8 cellular contexts compared by ENCODE assay signal in genomic region chr9:104747565-104748358, GRCh38. TPM values are rescaled to one million over a fixed set of nuclear protein-coding genes. Genes with fewer than 3 reads are reported as not detected.
DNase-seq lines count a peak whose midpoint lies in the region; ATAC-seq and TF ChIP-seq lines count a peak whose summit lies in the region.

NIPSNAP3A (plus strand) TSS chr9:104747683; CDS start chr9:104747793, 110 bp downstream.

- H3K27me3 ChIP-seq in KMS-11 (ENCODE audit: insufficient read depth, low read depth) (no peaks in the 10 kb centered on the region), RWPE2 (ENCODE audit: insufficient read depth, poor library complexity, severe bottlenecking) (no peaks in the 10 kb centered on the region)

- peak; percentile 90 for DNase-seq in Daoy (ENCODE audit: low read depth)
- DNase-seq in RWPE2 (ENCODE audit: low spot score): peak; percentile 77
- peak; percentile 85 for DNase-seq in activated T-helper 2 cell treated with anti-CD3 and anti-CD28 coated beads, Interferon-gamma antibody, Interleukin-2, Interleukin-4, amounts not matched to agents 10 μg/mL and 5 μg/mL and 100 μg/mL, durations not matched to agents 14 hours and 24 hours and 36 hours (ENCODE audit: low spot score)
- DNase-seq in fibroblast of mammary gland (ENCODE audit: low read depth): peak; percentile 56
- peak; percentile 89 for DNase-seq in natural killer cell treated with Interleukin-12 subunit alpha and Interleukin-12 subunit beta and Interleukin-15 and Interleukin-18, amount 100 ng/mL, for 72 hours (ENCODE audit: low spot score)
- DNase-seq in stimulated activated naive CD4-positive, alpha-beta T cell treated with Interleukin-2 at 50 U/mL for 16 hours (lab: John Stamatoyannopoulos, UW): peak; percentile 83

- peak within 1 kb of the TSS; percentile 77 for H3K4me2 ChIP-seq in KMS-11

- H3K4me1 Mint-ChIP-seq in activated T-helper 2 cell treated with anti-CD3 and anti-CD28 coated beads, Interferon-gamma antibody, Interleukin-2, Interleukin-4, amounts not matched to agents 10 μg/mL and 5 μg/mL and 100 μg/mL, durations not matched to agents 14 hours and 24 hours and 36 hours (ENCODE audit: low read depth): peaks cover 22% of the 10 kb centered on the region
- peaks cover 17 to 23% of the 10 kb centered on the region in 2 donors for H3K4me1 Mint-ChIP-seq in natural killer cell treated with Interleukin-12 subunit alpha and Interleukin-12 subunit beta and Interleukin-15 and Interleukin-18, amount 100 ng/mL, for 72 hours (ENCODE audit: low read depth in 2 of 2)

- H3K27ac ChIP-seq in KMS-11: peak within 1 kb of the TSS; percentile 75
- H3K27ac ChIP-seq in RWPE2 (ENCODE audit: poor library complexity, severe bottlenecking): peak within 1 kb of the TSS; percentile 65

- H3K9me3 ChIP-seq in RWPE2 (ENCODE audit: severe bottlenecking): no peaks in the 10 kb centered on the region

- H3K27me3 Mint-ChIP-seq in activated T-helper 2 cell treated with anti-CD3 and anti-CD28 coated beads, Interferon-gamma antibody, Interleukin-2, Interleukin-4, amounts not matched to agents 10 μg/mL and 5 μg/mL and 100 μg/mL, durations not matched to agents 14 hours and 24 hours and 36 hours (ENCODE audit: low read depth): no peaks in the 10 kb centered on the region
- H3K27me3 Mint-ChIP-seq in natural killer cell treated with Interleukin-12 subunit alpha and Interleukin-12 subunit beta and Interleukin-15 and Interleukin-18, amount 100 ng/mL, for 72 hours: no peaks in the 10 kb centered on the region

- peak within 1 kb of the TSS; percentile 98 for H3K27ac Mint-ChIP-seq in activated T-helper 2 cell treated with anti-CD3 and anti-CD28 coated beads, Interferon-gamma antibody, Interleukin-2, Interleukin-4, amounts not matched to agents 10 μg/mL and 5 μg/mL and 100 μg/mL, durations not matched to agents 14 hours and 24 hours and 36 hours
- H3K27ac Mint-ChIP-seq in natural killer cell treated with Interleukin-12 subunit alpha and Interleukin-12 subunit beta and Interleukin-15 and Interleukin-18, amount 100 ng/mL, for 72 hours: peak within 1 kb of the TSS; percentile 83 to 95

- no peaks in the 10 kb centered on the region for H4K20me1 ChIP-seq in KMS-11 (ENCODE audit: insufficient read depth)

- H3K36me3 ChIP-seq in KMS-11 (ENCODE audit: insufficient read depth) (no peaks in the 10 kb centered on the region), RWPE2 (ENCODE audit: low read depth) (peaks cover 12% of the 10 kb centered on the region)

- H3K4me1 ChIP-seq in KMS-11 (ENCODE audit: low read depth, poor library complexity, severe bottlenecking) (peaks cover 35% of the 10 kb centered on the region), RWPE2 (ENCODE audit: insufficient read depth, poor library complexity, severe bottlenecking) (peaks cover 7% of the 10 kb centered on the region)

- peaks cover 19% of the 10 kb centered on the region for H3K36me3 Mint-ChIP-seq in activated T-helper 2 cell treated with anti-CD3 and anti-CD28 coated beads, Interferon-gamma antibody, Interleukin-2, Interleukin-4, amounts not matched to agents 10 μg/mL and 5 μg/mL and 100 μg/mL, durations not matched to agents 14 hours and 24 hours and 36 hours (ENCODE audit: low read depth)
- H3K36me3 Mint-ChIP-seq in natural killer cell treated with Interleukin-12 subunit alpha and Interleukin-12 subunit beta and Interleukin-15 and Interleukin-18, amount 100 ng/mL, for 72 hours: peaks cover 8% of the 10 kb centered on the region

- H3K79me2 ChIP-seq in KMS-11 (ENCODE audit: insufficient read depth, low read depth): no peaks in the 10 kb centered on the region

- intact Hi-C loops in activated T-helper 2 cell treated with anti-CD3 and anti-CD28 coated beads, Interferon-gamma antibody, Interleukin-2, Interleukin-4, amounts not matched to agents 10 μg/mL and 5 μg/mL and 100 μg/mL, durations not matched to agents 14 hours and 24 hours and 36 hours (cut with micrococcal nuclease): loop anchor here (1.0 kb wide), 2 partner anchors 17 to 653 kb away; partner anchors contain the start of genes NIPSNAP3B and SMC2

- H3K4me3 ChIP-seq in KMS-11 (IDR thresholded peaks at IDR 0.05; ENCODE audit: insufficient read depth, low read depth, low read length): peak within 1 kb of the TSS; percentile 35
- peak within 1 kb of the TSS; percentile 75 for H3K4me3 ChIP-seq in RWPE2 (ENCODE audit: severe bottlenecking)
- H3K4me3 ChIP-seq in fibroblast of mammary gland (ENCODE audit: control insufficient read depth, low read depth, low read length): peak within 1 kb of the TSS; percentile 83

- H2AFZ ChIP-seq in KMS-11 (ENCODE audit: low read depth): peak within 1 kb of the TSS; percentile 94

- ATAC-seq in GM21786 (IDR thresholded peaks at IDR 0.05; ENCODE audit: unreplicated experiment) (peak; percentile 78), RWPE2 (ENCODE audit: low read depth) (peak; percentile 90)
- ATAC-seq in natural killer cell treated with Interleukin-12 subunit alpha and Interleukin-12 subunit beta and Interleukin-15 and Interleukin-18, amount 100 ng/mL, for 72 hours: peak; percentile 94

- H3K4me3 Mint-ChIP-seq in activated T-helper 2 cell treated with anti-CD3 and anti-CD28 coated beads, Interferon-gamma antibody, Interleukin-2, Interleukin-4, amounts not matched to agents 10 μg/mL and 5 μg/mL and 100 μg/mL, durations not matched to agents 14 hours and 24 hours and 36 hours (ENCODE audit: low read depth): peak within 1 kb of the TSS; percentile 98
- H3K4me3 Mint-ChIP-seq in natural killer cell treated with Interleukin-12 subunit alpha and Interleukin-12 subunit beta and Interleukin-15 and Interleukin-18, amount 100 ng/mL, for 72 hours: peak within 1 kb of the TSS; percentile 98

- TF ChIP-seq CTCF in KMS-11 (conservative IDR thresholded peaks at IDR 0.05; ENCODE audit: low read depth, low read length) (no peak), RWPE2 (IDR thresholded peaks at IDR 0.05; ENCODE audit: poor library complexity, severe bottlenecking) (no peak), fibroblast of mammary gland (conservative IDR thresholded peaks at IDR 0.05; ENCODE audit: control insufficient read depth, insufficient read depth, low read depth, low read length) (no peak)

- H3K9me3 Mint-ChIP-seq in activated T-helper 2 cell treated with anti-CD3 and anti-CD28 coated beads, Interferon-gamma antibody, Interleukin-2, Interleukin-4, amounts not matched to agents 10 μg/mL and 5 μg/mL and 100 μg/mL, durations not matched to agents 14 hours and 24 hours and 36 hours: no peaks in the 10 kb centered on the region
- H3K9me3 Mint-ChIP-seq in natural killer cell treated with Interleukin-12 subunit alpha and Interleukin-12 subunit beta and Interleukin-15 and Interleukin-18, amount 100 ng/mL, for 72 hours: no peaks in the 10 kb centered on the region

- peak within 1 kb of the TSS; percentile 73 for H3K9ac ChIP-seq in KMS-11

RNA-seq across cellular contexts. Expression of gene NIPSNAP3A, which starts in this region (rescaled TPM):
- total RNA-seq in Daoy (2014; rRNA removed; shearing (Covaris generic)): 19.1 and 20.7 TPM in 2 replicates
- 10.3 and 10.8 TPM in 2 replicates for total RNA-seq in activated T-helper 2 cell treated with anti-CD3 and anti-CD28 coated beads, Interferon-gamma antibody, Interleukin-2, Interleukin-4, amounts not matched to agents 10 μg/mL and 5 μg/mL and 100 μg/mL, durations not matched to agents 14 hours and 24 hours and 36 hours
- total RNA-seq in natural killer cell treated with Interleukin-12 subunit alpha and Interleukin-12 subunit beta and Interleukin-15 and Interleukin-18, amount 100 ng/mL, for 72 hours: 1 to 10 TPM; 5.6 to 7.7 TPM

Comparison
In these comparisons a context has a peak if more than half of its experiments do, and no peak if none do; other contexts are left out.
1. Peak in every context shown above with its lines: DNase-seq, ATAC-seq, H3K4me3 ChIP-seq and H3K27ac ChIP-seq.